Comparison of ENCODE assay signal across 8 cellular contexts in genomic region chr14:61662437-61663311, GRCh38. TPM values are rescaled to one million over a fixed set of nuclear protein-coding genes. Genes with fewer than 3 reads are reported as not detected.
DNase-seq lines count a peak whose midpoint lies in the region; ATAC-seq and TF ChIP-seq lines count a peak whose summit lies in the region.

No MANE protein-coding gene starts in this region.

- ATAC-seq in HG02763 (IDR thresholded peaks at IDR 0.05; ENCODE audit: unreplicated experiment) = peak; percentile 82

- no peak overlapping the region for H3K4me3 ChIP-seq in fibroblast of the aortic adventitia (ENCODE audit: low read depth, low read length)

- TF ChIP-seq CTCF in fibroblast of the aortic adventitia (IDR thresholded peaks at IDR 0.05; ENCODE audit: insufficient read depth, low read length) = no peak

- peak; percentile 53 for DNase-seq in activated gamma-delta T cell treated with Interleukin-2 at 50 U/mL for 16 hours
- DNase-seq in activated gamma-delta T cell (lab: John Stamatoyannopoulos, UW) = no peak
- peak; percentile 38 for DNase-seq in NCI-H460 (ENCODE audit: extremely low read depth, low read depth)
- DNase-seq in activated CD8-positive, alpha-beta memory T cell treated with anti-CD3 and anti-CD28 coated beads, Interleukin-2, amount 50 U/mL, for 24 hours (ENCODE audit: extremely low read depth) = peak; percentile 26
- peak; percentile 66 for DNase-seq in fibroblast of the aortic adventitia (ENCODE audit: low read depth)
- DNase-seq in stimulated activated CD4-positive, alpha-beta T cell treated with anti-CD3 and anti-CD28 coated beads, Interleukin-15, amount 100 ng/mL, for 48 hours (ENCODE audit: low read depth in 2 of 2) = peak; percentile 45 to 49
- no peak for DNase-seq in NCI-H526 treated with DMSO at 0.1 percent for 48 hours (lab: John Stamatoyannopoulos, UW)

RNA-seq across cellular contexts. Expression of gene HIF1A, which starts 32.6 kb away (rescaled TPM):
- 201 and 214 TPM in 2 replicates for total RNA-seq in NCI-H460 (2014; rRNA removed; shearing (Covaris generic))
- polyA plus RNA-seq in NCI-H460 (2014; cell fraction: nucleus; rRNA removed) = 60.6 and 116 TPM in 2 replicates
- 258 and 553 TPM in 2 replicates for total RNA-seq in fibroblast of the aortic adventitia (ENCODE audit: low replicate concordance)

Comparison
In these comparisons a context has a peak if more than half of its experiments do, and no peak if none do; other contexts are left out.
1. DNase-seq: peak in activated gamma-delta T cell treated with Interleukin-2 at 50 U/mL for 16 hours (single experiment), NCI-H460 (single experiment), activated CD8-positive, alpha-beta memory T cell treated with anti-CD3 and anti-CD28 coated beads, Interleukin-2, amount 50 U/mL, for 24 hours (single experiment), fibroblast of the aortic adventitia (single experiment) and stimulated activated CD4-positive, alpha-beta T cell treated with anti-CD3 and anti-CD28 coated beads, Interleukin-15, amount 100 ng/mL, for 48 hours (2 of 2); none in activated gamma-delta T cell (single experiment) and NCI-H526 treated with DMSO at 0.1 percent for 48 hours (single experiment).